Comparison of ENCODE assay signal across 32 cellular contexts in the genomic region with DNA sequence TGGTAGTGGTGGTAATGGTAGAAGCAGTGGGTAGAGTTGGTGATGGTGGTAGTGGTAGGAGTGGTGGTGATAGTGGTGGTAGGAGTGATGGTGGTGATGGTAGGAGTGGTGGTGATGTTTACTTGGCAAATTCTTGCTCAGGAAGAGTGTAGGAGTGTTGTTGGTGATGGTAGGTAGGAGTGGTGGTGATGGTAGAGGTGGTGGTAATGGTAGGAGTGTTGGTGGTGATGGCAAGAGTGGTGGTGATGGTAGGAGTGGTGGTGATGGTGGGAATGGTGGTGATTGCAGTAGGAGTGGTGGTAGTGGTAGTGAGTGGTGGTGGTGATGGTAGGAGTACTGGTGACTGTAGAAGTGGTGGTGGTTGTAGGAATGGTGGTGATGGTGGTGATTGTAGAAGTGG.
"Had no signal": no experiment of that assay in that cellular context is flagged by ENCODE, and none has a peak within 500 bp of the region (broad histone marks: within the 10 kb centered on the region; RNA-seq: fewer than 3 reads in every experiment).

No MANE protein-coding gene starts in this region.

- DNase-seq: activated B cell treated with CpG ODN at 0.5 μM for 24 hours; activated CD4-positive, alpha-beta memory T cell treated with anti-CD3 and anti-CD28 coated beads for 36 hours; activated CD4-positive, alpha-beta T cell treated with anti-CD3 and anti-CD28 coated beads for 4 hours; activated CD4-positive, alpha-beta T cell treated with anti-CD3 and anti-CD28 coated beads, Interleukin-2, amount 10 ng/mL, durations not matched to agents 24 days and 14 days; activated CD4-positive, alpha-beta T cell treated with anti-CD3 and anti-CD28 coated beads, Interleukin-2, amount 50 U/mL, for 1 hour; activated CD4-positive, alpha-beta T cell treated with anti-CD3 and anti-CD28 coated beads, Interleukin-2, amount 50 U/mL, for 4 hours; activated CD4-positive, CD25-positive, alpha-beta regulatory T cell treated with anti-CD3 and anti-CD28 coated beads, Interleukin-2, amount 50 U/mL, for 72 hours; activated CD8-positive, alpha-beta memory T cell treated with anti-CD3 and anti-CD28 coated beads, Interleukin-2, amount 50 U/mL, for 4 hours; activated CD8-positive, alpha-beta T cell treated with anti-CD3 and anti-CD28 coated beads for 36 hours; activated effector memory CD4-positive, alpha-beta T cell treated with anti-CD3 and anti-CD28 coated beads, Interleukin-2, amount 50 U/mL, for 16 hours; activated gamma-delta T cell treated with Interleukin-2 at 50 U/mL for 16 hours; activated naive CD4-positive, alpha-beta T cell; activated naive CD4-positive, alpha-beta T cell treated with anti-CD3 and anti-CD28 coated beads for 36 hours; activated naive CD4-positive, alpha-beta T cell treated with anti-CD3 and anti-CD28 coated beads, Interleukin-2, amount 50 U/mL, for 16 hours; activated naive CD8-positive, alpha-beta T cell treated with anti-CD3 and anti-CD28 coated beads for 36 hours; activated T-cell treated with anti-CD3 and anti-CD28 coated beads for 4 hours; activated T-cell treated with anti-CD3 and anti-CD28 coated beads, Interleukin-2, amount 50 U/mL, for 1 hour; activated T-cell treated with anti-CD3 and anti-CD28 coated beads, Interleukin-2, amount 50 U/mL, for 4 hours; activated T-cell treated with anti-CD3 and anti-CD28 coated beads, Interleukin-2, amount 50 U/mL, for 72 hours; adrenal gland; amniotic stem cell; aorta; body of pancreas; brain microvascular endothelial cell; central memory CD4-positive, alpha-beta T cell; T-cell; T-helper 17 cell had no signal

- H3K4me1 ChIP-seq: body of pancreas, breast epithelium had no signal

- H3K36me3 Mint-ChIP-seq: activated CD4-positive, alpha-beta memory T cell treated with anti-CD3 and anti-CD28 coated beads for 36 hours had no signal

- H3K4me3 ChIP-seq: adrenal gland, body of pancreas, breast epithelium had no signal

- H3K27ac ChIP-seq: body of pancreas, brain microvascular endothelial cell, breast epithelium, VCaP had no signal

- H3K9me3 ChIP-seq: adrenal gland, body of pancreas, breast epithelium had no signal

- H3K27ac Mint-ChIP-seq: activated B cell treated with CpG ODN at 0.5 μM for 24 hours; activated CD4-positive, alpha-beta memory T cell treated with anti-CD3 and anti-CD28 coated beads for 36 hours; activated CD4-positive, alpha-beta T cell treated with anti-CD3 and anti-CD28 coated beads, Interleukin-2, amount 10 ng/mL, durations not matched to agents 24 days and 14 days; activated CD8-positive, alpha-beta T cell treated with anti-CD3 and anti-CD28 coated beads for 36 hours; activated naive CD4-positive, alpha-beta T cell treated with anti-CD3 and anti-CD28 coated beads for 36 hours; activated naive CD4-positive, alpha-beta T cell treated with anti-CD3 and anti-CD28 coated beads, Interleukin-2, amount 50 U/mL, for 72 hours; activated naive CD8-positive, alpha-beta T cell treated with anti-CD3 and anti-CD28 coated beads for 36 hours; activated T-cell treated with anti-CD3 and anti-CD28 coated beads, Interleukin-2, amount 50 U/mL, for 72 hours; activated T-helper 1 cell treated with anti-CD3 and anti-CD28 coated beads, Interleukin-12 subunit alpha, Interleukin-12 subunit beta, Interleukin-2, Interleukin-4 antibody, amounts not matched to agents 30 ng/mL and 10 ng/mL and 1 ng/mL, durations not matched to agents 14 hours and 24 hours and 36 hours; activated T-helper 17 cell treated with anti-CD3 and anti-CD28 coated beads, Interleukin-2, amount 50 U/mL, for 72 hours; T-cell; T-helper 17 cell had no signal

- H3K9me3 Mint-ChIP-seq: activated CD4-positive, alpha-beta memory T cell treated with anti-CD3 and anti-CD28 coated beads for 36 hours; activated CD4-positive, alpha-beta T cell treated with anti-CD3 and anti-CD28 coated beads, Interleukin-2, amount 10 ng/mL, durations not matched to agents 24 days and 14 days; activated CD8-positive, alpha-beta T cell treated with anti-CD3 and anti-CD28 coated beads for 36 hours; activated naive CD4-positive, alpha-beta T cell treated with anti-CD3 and anti-CD28 coated beads, Interleukin-2, amount 50 U/mL, for 72 hours; activated naive CD8-positive, alpha-beta T cell treated with anti-CD3 and anti-CD28 coated beads for 36 hours; activated T-cell treated with anti-CD3 and anti-CD28 coated beads, Interleukin-2, amount 50 U/mL, for 4 hours; activated T-cell treated with anti-CD3 and anti-CD28 coated beads, Interleukin-2, amount 50 U/mL, for 72 hours; activated T-helper 1 cell treated with anti-CD3 and anti-CD28 coated beads, Interleukin-12 subunit alpha, Interleukin-12 subunit beta, Interleukin-2, Interleukin-4 antibody, amounts not matched to agents 30 ng/mL and 10 ng/mL and 1 ng/mL, durations not matched to agents 14 hours and 24 hours and 36 hours; activated T-helper 17 cell treated with anti-CD3 and anti-CD28 coated beads, Interleukin-2, amount 50 U/mL, for 72 hours; T-cell had no signal

- ATAC-seq: activated CD8-positive, alpha-beta T cell treated with anti-CD3 and anti-CD28 coated beads for 36 hours; activated naive CD4-positive, alpha-beta T cell treated with anti-CD3 and anti-CD28 coated beads, Interleukin-2, amount 50 U/mL, for 72 hours; activated T-cell treated with anti-CD3 and anti-CD28 coated beads, Interleukin-2, amount 50 U/mL, for 4 hours; activated T-cell treated with anti-CD3 and anti-CD28 coated beads, Interleukin-2, amount 50 U/mL, for 72 hours; activated T-helper 17 cell treated with anti-CD3 and anti-CD28 coated beads, Interleukin-2, amount 50 U/mL, for 72 hours; body of pancreas; T-cell; T-helper 17 cell had no signal

- H3K4me1 Mint-ChIP-seq: activated B cell treated with CpG ODN at 0.5 μM for 24 hours; activated CD4-positive, alpha-beta T cell treated with anti-CD3 and anti-CD28 coated beads, Interleukin-2, amount 10 ng/mL, durations not matched to agents 24 days and 14 days; activated naive CD8-positive, alpha-beta T cell treated with anti-CD3 and anti-CD28 coated beads for 36 hours; activated T-helper 17 cell treated with anti-CD3 and anti-CD28 coated beads, Interleukin-2, amount 50 U/mL, for 72 hours; T-cell; T-helper 17 cell had no signal

- H3K4me3 Mint-ChIP-seq: activated B cell treated with CpG ODN at 0.5 μM for 24 hours; activated CD4-positive, alpha-beta memory T cell treated with anti-CD3 and anti-CD28 coated beads for 36 hours; activated CD4-positive, alpha-beta T cell treated with anti-CD3 and anti-CD28 coated beads, Interleukin-2, amount 10 ng/mL, durations not matched to agents 24 days and 14 days; activated CD8-positive, alpha-beta T cell treated with anti-CD3 and anti-CD28 coated beads for 36 hours; activated naive CD4-positive, alpha-beta T cell treated with anti-CD3 and anti-CD28 coated beads for 36 hours; activated naive CD8-positive, alpha-beta T cell treated with anti-CD3 and anti-CD28 coated beads for 36 hours; activated T-cell treated with anti-CD3 and anti-CD28 coated beads, Interleukin-2, amount 50 U/mL, for 4 hours; activated T-cell treated with anti-CD3 and anti-CD28 coated beads, Interleukin-2, amount 50 U/mL, for 72 hours; activated T-helper 1 cell treated with anti-CD3 and anti-CD28 coated beads, Interleukin-12 subunit alpha, Interleukin-12 subunit beta, Interleukin-2, Interleukin-4 antibody, amounts not matched to agents 30 ng/mL and 10 ng/mL and 1 ng/mL, durations not matched to agents 14 hours and 24 hours and 36 hours; activated T-helper 17 cell treated with anti-CD3 and anti-CD28 coated beads, Interleukin-2, amount 50 U/mL, for 72 hours; T-cell; T-helper 17 cell had no signal

- H3K36me3 ChIP-seq: adrenal gland, brain microvascular endothelial cell, breast epithelium had no signal

- H3K27me3 Mint-ChIP-seq: activated B cell treated with CpG ODN at 0.5 μM for 24 hours; activated CD4-positive, alpha-beta memory T cell treated with anti-CD3 and anti-CD28 coated beads for 36 hours; activated CD4-positive, alpha-beta T cell treated with anti-CD3 and anti-CD28 coated beads, Interleukin-2, amount 10 ng/mL, durations not matched to agents 24 days and 14 days; activated CD8-positive, alpha-beta T cell treated with anti-CD3 and anti-CD28 coated beads for 36 hours; activated naive CD8-positive, alpha-beta T cell treated with anti-CD3 and anti-CD28 coated beads for 36 hours; activated T-helper 17 cell treated with anti-CD3 and anti-CD28 coated beads, Interleukin-2, amount 50 U/mL, for 72 hours; T-cell; T-helper 17 cell had no signal

- H3K27me3 ChIP-seq: adrenal gland, body of pancreas, brain microvascular endothelial cell, breast epithelium had no signal
